Comparison of ENCODE assay signal across 11 cellular contexts in genomic region chrX:100995469-100995868, GRCh38. TPM values are rescaled to one million over a fixed set of nuclear protein-coding genes. Genes with fewer than 3 reads are reported as not detected.
DNase-seq lines count a peak whose midpoint lies in the region; ATAC-seq and TF ChIP-seq lines count a peak whose summit lies in the region.
"Had no signal": no experiment of that assay in that cellular context is flagged by ENCODE, and none has a peak within 500 bp of the region (broad histone marks: within the 10 kb centered on the region; RNA-seq: fewer than 3 reads in every experiment).

No MANE protein-coding gene starts in this region.

- ATAC-seq in activated naive CD4-positive, alpha-beta T cell treated with anti-CD3 and anti-CD28 coated beads, Interleukin-2, amount 50 U/mL, for 72 hours = peak; percentile 50 to 52
- ATAC-seq in left lung (peak; percentile 26), HG02571 (IDR thresholded peaks at IDR 0.05; ENCODE audit: unreplicated experiment) (no peak)

- H3K27ac ChIP-seq in HEK293 (ENCODE audit: extremely low read depth, low read depth, low read length) = no peak overlapping the region
- no peak overlapping the region for H3K27ac ChIP-seq in left lung

- H3K4me3 ChIP-seq in HEK293 (ENCODE audit: low read depth, low read length) (no peak overlapping the region), left lung (no peak overlapping the region)

- peak overlapping the region; percentile 74 to 95 for H3K27ac Mint-ChIP-seq in activated naive CD4-positive, alpha-beta T cell treated with anti-CD3 and anti-CD28 coated beads, Interleukin-2, amount 50 U/mL, for 72 hours

- H3K4me1 ChIP-seq in HEK293 (ENCODE audit: control insufficient read depth, insufficient read depth, low read length) (no peaks in the 10 kb centered on the region), left lung (no peaks in the 10 kb centered on the region)

- POLR2A ChIA-PET in HEK293 (lab: Yijun Ruan, JAX) = no interaction called here

- TF ChIP-seq CTCF in HEK293 (tag by site-specific recombination; IDR thresholded peaks at IDR 0.05) (no peak), left lung (IDR thresholded peaks at IDR 0.05) (no peak)

- CTCF ChIA-PET in HEK293 (lab: Yijun Ruan, JAX) = no interaction called here

- DNase-seq in ACHN = peak; percentile 1
- peak in 1 of 2 donors; percentile 6 for DNase-seq in activated naive CD4-positive, alpha-beta T cell treated with anti-CD3 and anti-CD28 coated beads, Interleukin-2, amount 50 U/mL, for 72 hours (ENCODE audit: low spot score in 2 of 2)
- DNase-seq in left lung = no peak
- DNase-seq in GOT3 (lab: John Stamatoyannopoulos, UW) = no peak
- DNase-seq in activated CD4-positive, CD25-positive, alpha-beta regulatory T cell treated with anti-CD3 and anti-CD28 coated beads, Interleukin-2, amount 50 U/mL, for 72 hours = no peak
- no peak for DNase-seq in iPS-NIHi11 (ENCODE audit: low spot score)
- DNase-seq: MM.1S had no signal

- H3K9me3 ChIP-seq in HEK293 (ENCODE audit: control insufficient read depth, insufficient read depth, low read depth, low read length) (no peaks in the 10 kb centered on the region), left lung (no peaks in the 10 kb centered on the region)

- no peaks in the 10 kb centered on the region for H3K27me3 ChIP-seq in left lung

- intact Hi-C loops in left lung (cut with DNase I) = no loop called here

- in situ Hi-C loops in ACHN (cut with HindIII; ENCODE audit: low pct_ligation_motif_present, low pct_unique_long_range_greater_than_20kb, low sequenced_read_pairs) = no loop called here

- H3K36me3 Mint-ChIP-seq in activated naive CD4-positive, alpha-beta T cell treated with anti-CD3 and anti-CD28 coated beads, Interleukin-2, amount 50 U/mL, for 72 hours = no peaks in the 10 kb centered on the region

- H3K9me3 Mint-ChIP-seq in activated naive CD4-positive, alpha-beta T cell treated with anti-CD3 and anti-CD28 coated beads, Interleukin-2, amount 50 U/mL, for 72 hours = no peaks in the 10 kb centered on the region

- H3K36me3 ChIP-seq in HEK293 (ENCODE audit: control insufficient read depth in 2 of 2, insufficient read depth in 1 of 2, low read length in 2 of 2) (no peaks in the 10 kb centered on the region), left lung (no peaks in the 10 kb centered on the region)

TF ChIP-seq in HEK293, 187 proteins besides CTCF, POLR2A, EP300 and RAD21:
- TF ChIP-seq ZNF488 (tag by site-specific recombination; IDR thresholded peaks at IDR 0.05) (no peak), ZBTB1 (tag by site-specific recombination; IDR thresholded peaks at IDR 0.05) (no peak), EGR2 (tag by site-specific recombination; IDR thresholded peaks at IDR 0.05; ENCODE audit: low read depth) (peak; percentile 49), ZSCAN16 (tag by site-specific recombination; IDR thresholded peaks at IDR 0.05) (no peak), ZNF777 (tag by site-specific recombination; IDR thresholded peaks at IDR 0.05; ENCODE audit: borderline replicate concordance) (no peak), ZFHX2 (tag by site-specific recombination; conservative IDR thresholded peaks at IDR 0.05) (peak; percentile 58)
- TF ChIP-seq, protein P1, sequence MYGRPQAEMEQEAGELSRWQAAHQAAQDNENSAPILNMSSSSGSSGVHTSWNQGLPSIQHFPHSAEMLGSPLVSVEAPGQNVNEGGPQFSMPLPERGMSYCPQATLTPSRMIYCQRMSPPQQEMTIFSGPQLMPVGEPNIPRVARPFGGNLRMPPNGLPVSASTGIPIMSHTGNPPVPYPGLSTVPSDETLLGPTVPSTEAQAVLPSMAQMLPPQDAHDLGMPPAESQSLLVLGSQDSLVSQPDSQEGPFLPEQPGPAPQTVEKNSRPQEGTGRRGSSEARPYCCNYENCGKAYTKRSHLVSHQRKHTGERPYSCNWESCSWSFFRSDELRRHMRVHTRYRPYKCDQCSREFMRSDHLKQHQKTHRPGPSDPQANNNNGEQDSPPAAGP (tag by site-specific recombination; IDR thresholded peaks at IDR 0.05) = no peak
TF ChIP-seq in HEK293: peak in this region for 2.

RNA-seq across cellular contexts. Expression of gene ARL13A, which starts 26.0 kb away (rescaled TPM):
- not detected for total RNA-seq in activated naive CD4-positive, alpha-beta T cell treated with anti-CD3 and anti-CD28 coated beads, Interleukin-2, amount 50 U/mL, for 72 hours
- not detected for total RNA-seq in left lung
- total RNA-seq: lower leg skin; T-helper 1 cell treated with Interleukin-12 subunit alpha and Interleukin-12 subunit beta and Interleukin-4 antibody, amounts not matched to agents 30 ng/mL and 1 ng/mL, for 36 hours had no signal

RNA-seq across cellular contexts. Expression of gene TRMT2B, which starts 56.4 kb away (rescaled TPM):
- 10 to 100 TPM; 25.3 to 34.1 TPM for total RNA-seq in activated naive CD4-positive, alpha-beta T cell treated with anti-CD3 and anti-CD28 coated beads, Interleukin-2, amount 50 U/mL, for 72 hours
- 10 to 100 TPM; 12.5 to 19.5 TPM for total RNA-seq in left lung
